7 cellular contexts compared by ENCODE assay signal in the genomic region with DNA sequence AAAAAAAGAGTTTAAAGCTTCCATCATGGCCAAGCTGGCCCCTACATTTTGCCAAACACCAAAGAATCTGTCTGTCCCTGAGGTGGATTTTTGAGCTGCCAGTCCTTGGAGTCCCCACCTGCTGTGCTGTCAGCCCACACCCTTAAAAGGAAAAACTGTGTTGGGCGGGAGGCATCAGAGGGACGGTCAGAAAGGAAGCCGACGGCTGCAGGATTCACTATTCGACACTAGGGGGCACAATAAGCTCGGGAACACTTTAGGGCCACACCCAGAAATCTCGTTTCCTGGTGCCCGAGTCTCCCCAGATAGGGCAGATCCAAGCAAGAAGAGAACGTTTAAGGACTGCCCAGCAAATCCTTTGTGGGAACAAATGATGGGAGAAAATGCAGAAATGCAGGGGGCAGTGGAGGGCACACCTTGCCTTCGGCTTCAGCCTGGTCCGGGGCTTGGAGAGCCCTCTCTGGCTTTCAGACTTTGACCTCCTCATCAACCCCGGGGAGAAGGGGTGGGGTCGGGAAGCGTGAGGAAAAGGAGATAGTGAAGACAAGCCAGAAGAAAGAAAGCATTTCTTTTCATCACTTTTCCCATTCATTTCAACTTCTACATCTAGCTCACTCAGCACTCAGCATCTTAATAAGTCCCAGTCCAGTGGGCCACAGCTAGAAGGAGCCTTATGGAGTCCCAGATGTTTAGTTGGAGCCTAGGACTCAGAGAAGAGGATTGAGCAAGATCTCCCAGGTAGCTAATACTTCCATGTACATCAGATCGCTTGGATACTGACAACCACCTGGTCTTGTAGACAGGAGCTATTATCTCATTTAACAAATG. TPM values are rescaled to one million over a fixed set of nuclear protein-coding genes. Genes with fewer than 3 reads are reported as not detected.
DNase-seq lines count a peak whose midpoint lies in the region; ATAC-seq and TF ChIP-seq lines count a peak whose summit lies in the region.

No MANE protein-coding gene starts in this region.

- DNase-seq in NCI-H2196 (lab: John Stamatoyannopoulos, UW; ENCODE audit: unreplicated experiment) = peak; percentile 94
- DNase-seq in mammary epithelial cell = peak; percentile 88
- DNase-seq in iPS-NIHi7 (ENCODE audit: extremely low spot score) = peak; percentile 90
- DNase-seq in smooth muscle cell (lab: John Stamatoyannopoulos, UW; ENCODE audit: unreplicated experiment) = peak; percentile 47

- TF ChIP-seq POLR2A in GM18505 (IDR thresholded peaks at IDR 0.05; ENCODE audit: borderline replicate concordance, extremely low read depth, insufficient read depth, insufficient read length) = no peak

- H4K20me1 ChIP-seq in mammary epithelial cell (ENCODE audit: insufficient read depth, low read length) (no peaks in the 10 kb centered on the region), smooth muscle cell (ENCODE audit: low read depth) (no peaks in the 10 kb centered on the region)

- H3K36me3 ChIP-seq in mammary epithelial cell (ENCODE audit: insufficient read depth, low read length) = no peaks in the 10 kb centered on the region
- H3K36me3 ChIP-seq in smooth muscle cell (ENCODE audit: low read depth) = no peaks in the 10 kb centered on the region

- intact Hi-C loops in mammary epithelial cell (cut with micrococcal nuclease) = loop anchor here (1.0 to 2.0 kb wide), 5 partner anchors 112 to 324 kb away; a partner anchor contains a TSS

- TF ChIP-seq CTCF in VCaP (conservative IDR thresholded peaks at IDR 0.05) (peak; percentile 95), mammary epithelial cell (conservative IDR thresholded peaks at IDR 0.05 in 1 of 2, IDR thresholded peaks at IDR 0.05 in 1 of 2; ENCODE audit: extremely low read depth in 1 of 2, insufficient read depth in 1 of 2, low read depth in 1 of 2, low read length in 2 of 2) (peak; percentile 90 to 93), smooth muscle cell (IDR thresholded peaks at IDR 0.05; ENCODE audit: borderline replicate concordance, insufficient read depth, poor library complexity, severe bottlenecking) (peak; percentile 94)

- H3K79me2 ChIP-seq in mammary epithelial cell (ENCODE audit: insufficient read depth, low read length) (peaks cover 5% of the 10 kb centered on the region), smooth muscle cell (ENCODE audit: low read depth) (no peaks in the 10 kb centered on the region)

- ATAC-seq in GM18505 (IDR thresholded peaks at IDR 0.05; ENCODE audit: unreplicated experiment) = peak; percentile 51
- peak; percentile 56 for ATAC-seq in HG03108 (IDR thresholded peaks at IDR 0.05; ENCODE audit: unreplicated experiment)

- peaks cover 39% of the 10 kb centered on the region for H3K4me1 ChIP-seq in mammary epithelial cell (ENCODE audit: insufficient read depth, low read length)
- H3K4me1 ChIP-seq in smooth muscle cell (ENCODE audit: low read depth) = peaks cover 9% of the 10 kb centered on the region

- CTCF ChIA-PET in mammary epithelial cell (lab: Charles Lee; ENCODE audit: low non-redundant PET) = interaction anchor here (0.6 to 1.5 kb wide), 5 partner anchors 22 to 1729 kb away, joined by 3 to 14 read pairs (median 4); no protein-coding TSS in a partner anchor

- peak overlapping the region; percentile 40; the same call in 1 of the 2 replicates for H3K27ac ChIP-seq in VCaP
- peak overlapping the region; percentile 52 for H3K27ac ChIP-seq in mammary epithelial cell (ENCODE audit: insufficient read depth, low read depth, low read length)
- H3K27ac ChIP-seq in smooth muscle cell (ENCODE audit: low read depth) = no peak overlapping the region

- no peaks in the 10 kb centered on the region for H3K9me3 ChIP-seq in mammary epithelial cell (replicated peaks; ENCODE audit: insufficient read depth, low read length)
- no peaks in the 10 kb centered on the region for H3K9me3 ChIP-seq in smooth muscle cell (replicated peaks; ENCODE audit: low read depth)

- peak overlapping the region; percentile 38 to 50 (median 41) for H3K4me3 ChIP-seq in mammary epithelial cell (replicated peaks in 1 of 3; ENCODE audit: insufficient read depth in 1 of 3, low read depth in 2 of 3, low read length in 3 of 3)
- H3K4me3 ChIP-seq in smooth muscle cell = peak overlapping the region; percentile 59

- 2% methylated on average over 14 of the region's 15 CpGs for WGBS in mammary epithelial cell (ENCODE audit: low coverage, missing lambda C conversion rate)
- 7% methylated on average over 15 of the region's 15 CpGs for WGBS in smooth muscle cell (ENCODE audit: low lambda C conversion rate)

- H3K4me2 ChIP-seq in mammary epithelial cell (ENCODE audit: insufficient read depth, low read depth, low read length) (peak overlapping the region; percentile 78), smooth muscle cell (peak overlapping the region; percentile 93)

- H3F3A ChIP-seq in smooth muscle cell (ENCODE audit: low read depth) = peaks cover 21% of the 10 kb centered on the region

- no TSS peak for BruUV-seq in mammary epithelial cell (replicated peaks; lab: Mats Ljungman, UMichigan)

- H3K9ac ChIP-seq in mammary epithelial cell (ENCODE audit: insufficient read depth, low read length) (peak overlapping the region; percentile 32), smooth muscle cell (ENCODE audit: low read depth) (no peak overlapping the region)

- dilution Hi-C loops in mammary epithelial cell (cut with HindIII; ENCODE audit: low sequenced_read_pairs) = no loop called here

- in situ Hi-C loops in mammary epithelial cell (cut with MboI; ENCODE audit: low sequenced_read_pairs in 2 of 2) = loop anchor here (5.0 to 10.0 kb wide), 6 partner anchors 74 to 316 kb away; a partner anchor contains a TSS

- peak overlapping the region; percentile 95 for H2AFZ ChIP-seq in mammary epithelial cell (ENCODE audit: low read depth, low read length)
- peak overlapping the region; percentile 98 for H2AFZ ChIP-seq in smooth muscle cell (ENCODE audit: low read depth)

- H3K27me3 ChIP-seq in mammary epithelial cell (ENCODE audit: insufficient read depth, low read length) (no peaks in the 10 kb centered on the region), smooth muscle cell (ENCODE audit: low read depth) (no peaks in the 10 kb centered on the region)

RNA-seq across cellular contexts. Expression of a gene that starts 5.0 kb away (rescaled TPM):
- 10 to 100 TPM; 19.3 to 45.5 TPM for total RNA-seq in mammary epithelial cell
- polyA plus RNA-seq in mammary epithelial cell = 9.0 TPM
- 10.5 TPM for polyA minus RNA-seq in mammary epithelial cell
- total RNA-seq in smooth muscle cell = 19.7 and 22.0 TPM in 2 replicates
- 10.4 and 24.5 TPM in 2 replicates for polyA plus RNA-seq in smooth muscle cell
